10 cellular contexts compared by ENCODE assay signal in genomic region chr10:19815036-19815435, GRCh38. TPM values are rescaled to one million over a fixed set of nuclear protein-coding genes. Genes with fewer than 3 reads are reported as not detected.
DNase-seq lines count a peak whose midpoint lies in the region; ATAC-seq and TF ChIP-seq lines count a peak whose summit lies in the region.
"Had no signal": no experiment of that assay in that cellular context is flagged by ENCODE, and none has a peak within 500 bp of the region (broad histone marks: within the 10 kb centered on the region; RNA-seq: fewer than 3 reads in every experiment).

No MANE protein-coding gene starts in this region.

- H3K4me3 ChIP-seq in PC-3 (ENCODE audit: low read length) (no peak overlapping the region), endocrine pancreas (ENCODE audit: control insufficient read depth, insufficient read depth, low read length) (peak overlapping the region; percentile 82), muscle layer of duodenum (ENCODE audit: low read depth in 1 of 2, low read length in 2 of 2) (peak overlapping the region; percentile 95), tibial nerve (peak overlapping the region; percentile 68 to 86 (median 80))

- CTCF ChIA-PET in PC-3 (lab: Charles Lee), result no interaction called here
- CTCF ChIA-PET in activated CD4-positive, alpha-beta memory T cell treated with anti-CD3 and anti-CD28 coated beads, Interleukin-2, amount 10 ng/mL, durations not matched to agents 7 days and 5 days (lab: Charles Lee), result no interaction called here

- peaks cover 1% of the 10 kb centered on the region for H3K4me1 Mint-ChIP-seq in activated CD4-positive, alpha-beta memory T cell treated with anti-CD3 and anti-CD28 coated beads, Interleukin-2, amount 10 ng/mL, durations not matched to agents 7 days and 5 days

- TF ChIP-seq POLR2A in tibial nerve (IDR thresholded peaks at IDR 0.05), result no peak

- no peak overlapping the region for H3K9ac ChIP-seq in PC-3 (ENCODE audit: low read length)
- no peak overlapping the region for H3K9ac ChIP-seq in endocrine pancreas (ENCODE audit: control insufficient read depth, insufficient read depth, low read length)

- no TSS peak for BruUV-seq in PC-3 (replicated peaks; lab: Mats Ljungman, UMichigan)

- ATAC-seq in PC-3 (no peak), GM21390 (IDR thresholded peaks at IDR 0.05; ENCODE audit: unreplicated experiment) (no peak)

- 5 to 11% methylated on average over 11 of the region's 11 CpGs for WGBS in tibial nerve, 2 donors

- H3K4me1 ChIP-seq in PC-3 (ENCODE audit: insufficient read depth, low read length) (no peaks in the 10 kb centered on the region), endocrine pancreas (ENCODE audit: control insufficient read depth, insufficient read depth, low read length) (peaks cover 4% of the 10 kb centered on the region), muscle layer of duodenum (ENCODE audit: control insufficient read depth in 1 of 2, insufficient read depth in 2 of 2, low read length in 2 of 2) (peaks cover 3 to 8% of the 10 kb centered on the region in 2 donors), tibial nerve (peaks cover 0 to 38% (median 0%) of the 10 kb centered on the region in 4 donors)

- H3K9me3 ChIP-seq in PC-3 (ENCODE audit: low read length) (no peaks in the 10 kb centered on the region), endocrine pancreas (ENCODE audit: control insufficient read depth, low read length) (no peaks in the 10 kb centered on the region), muscle layer of duodenum (ENCODE audit: control insufficient read depth in 1 of 2, low read length in 2 of 2) (no peaks in the 10 kb centered on the region), tibial nerve (no peaks in the 10 kb centered on the region)

- no peaks in the 10 kb centered on the region for H4K20me1 ChIP-seq in PC-3 (ENCODE audit: low read length)

- H3K9me3 Mint-ChIP-seq in activated CD4-positive, alpha-beta memory T cell treated with anti-CD3 and anti-CD28 coated beads, Interleukin-2, amount 10 ng/mL, durations not matched to agents 7 days and 5 days, result no peaks in the 10 kb centered on the region
- H3K9me3 Mint-ChIP-seq: central memory CD8-positive, alpha-beta T cell had no signal

- H3K9me2 ChIP-seq in PC-3 (replicated peaks; ENCODE audit: low read length), result no peaks in the 10 kb centered on the region

- POLR2A ChIA-PET in PC-3 (lab: Charles Lee; ENCODE audit: unreplicated experiment), result no interaction called here
- POLR2A ChIA-PET in activated CD4-positive, alpha-beta memory T cell treated with anti-CD3 and anti-CD28 coated beads, Interleukin-2, amount 10 ng/mL, durations not matched to agents 7 days and 5 days (lab: Charles Lee), result no interaction called here

- no peak for TF ChIP-seq EP300 in tibial nerve (IDR thresholded peaks at IDR 0.05)

- TF ChIP-seq CTCF in PC-3 (conservative IDR thresholded peaks at IDR 0.05; ENCODE audit: low read depth, low read length) (no peak), tibial nerve (IDR thresholded peaks at IDR 0.05) (no peak)

- no peaks in the 10 kb centered on the region for H3K36me3 ChIP-seq in PC-3 (ENCODE audit: low read depth, low read length)
- H3K36me3 ChIP-seq in endocrine pancreas (ENCODE audit: control insufficient read depth, insufficient read depth, low read length), result no peaks in the 10 kb centered on the region
- H3K36me3 ChIP-seq in muscle layer of duodenum (ENCODE audit: control insufficient read depth in 1 of 2, insufficient read depth in 2 of 2, low read length in 2 of 2), result no peaks in the 10 kb centered on the region
- H3K36me3 ChIP-seq in tibial nerve, result no peaks in the 10 kb centered on the region

- DNase-seq in PC-3 (no peak), tibial nerve (ENCODE audit: low spot score in 2 of 2) (no peak), 8988T (no peak)
- no peak for DNase-seq in activated CD4-positive, alpha-beta memory T cell treated with anti-CD3 and anti-CD28 coated beads, Interleukin-2, amount 10 ng/mL, durations not matched to agents 7 days and 5 days
- DNase-seq: NCI-H2107 had no signal

- no peak overlapping the region for H3K27ac ChIP-seq in PC-3 (ENCODE audit: low read length)
- peak overlapping the region; percentile 24 for H3K27ac ChIP-seq in muscle layer of duodenum (ENCODE audit: low read length)
- H3K27ac ChIP-seq in tibial nerve, result peak overlapping the region; percentile 74 to 96 (median 86)
- H3K27ac ChIP-seq: VCaP had no signal

- peak overlapping the region; percentile 82; the same call in 1 of the 2 replicates for H3K4me2 ChIP-seq in PC-3 (ENCODE audit: low read length)

- H3K27me3 Mint-ChIP-seq in activated CD4-positive, alpha-beta memory T cell treated with anti-CD3 and anti-CD28 coated beads, Interleukin-2, amount 10 ng/mL, durations not matched to agents 7 days and 5 days, result peaks cover 35% of the 10 kb centered on the region

- H3K79me2 ChIP-seq in PC-3 (ENCODE audit: low read length), result no peaks in the 10 kb centered on the region

- no peaks in the 10 kb centered on the region for H3F3A ChIP-seq in PC-3 (ENCODE audit: low read length, unreplicated experiment)

- H3K27ac Mint-ChIP-seq in activated CD4-positive, alpha-beta memory T cell treated with anti-CD3 and anti-CD28 coated beads, Interleukin-2, amount 10 ng/mL, durations not matched to agents 7 days and 5 days, result no peak overlapping the region

- H3K4me3 Mint-ChIP-seq in activated CD4-positive, alpha-beta memory T cell treated with anti-CD3 and anti-CD28 coated beads, Interleukin-2, amount 10 ng/mL, durations not matched to agents 7 days and 5 days, result no peak overlapping the region
- H3K4me3 Mint-ChIP-seq: central memory CD8-positive, alpha-beta T cell had no signal

- H2AFZ ChIP-seq in PC-3 (ENCODE audit: low read length), result no peak overlapping the region

- peaks cover 49% of the 10 kb centered on the region for H3K27me3 ChIP-seq in PC-3 (ENCODE audit: low read length)
- H3K27me3 ChIP-seq in endocrine pancreas (ENCODE audit: control insufficient read depth, insufficient read depth, low read length), result no peaks in the 10 kb centered on the region
- no peaks in the 10 kb centered on the region for H3K27me3 ChIP-seq in muscle layer of duodenum (ENCODE audit: low read depth, low read length)
- no peaks in the 10 kb centered on the region for H3K27me3 ChIP-seq in tibial nerve

- no peaks in the 10 kb centered on the region for H3K36me3 Mint-ChIP-seq in activated CD4-positive, alpha-beta memory T cell treated with anti-CD3 and anti-CD28 coated beads, Interleukin-2, amount 10 ng/mL, durations not matched to agents 7 days and 5 days (ENCODE audit: low read depth)

- intact Hi-C loops in PC-3 (cut with micrococcal nuclease), result no loop called here

RNA-seq across cellular contexts. Expression of gene PLXDC2, which starts 1.2 kb away (rescaled TPM):
- total RNA-seq in PC-3 (2014; rRNA removed), result 0.06 TPM in 1 of 2 replicates, not detected in the other
- total RNA-seq in tibial nerve, result 10 to 100 TPM; 55.2 to 79.2 (median 74.5) TPM
- not detected for total RNA-seq in activated CD4-positive, alpha-beta memory T cell treated with anti-CD3 and anti-CD28 coated beads, Interleukin-2, amount 10 ng/mL, durations not matched to agents 7 days and 5 days

Comparison
In these comparisons a context has a peak if more than half of its experiments do, and no peak if none do; other contexts are left out.
1. RNA of gene PLXDC2, which starts 1.2 kb away (total RNA-seq): 55.2 to 79.2 TPM in tibial nerve; 0.06 TPM in PC-3 and not detected in activated CD4-positive, alpha-beta memory T cell treated with anti-CD3 and anti-CD28 coated beads, Interleukin-2, amount 10 ng/mL, durations not matched to agents 7 days and 5 days; every median in the first group is over 10 times any median in the second.